In the genomic region with DNA sequence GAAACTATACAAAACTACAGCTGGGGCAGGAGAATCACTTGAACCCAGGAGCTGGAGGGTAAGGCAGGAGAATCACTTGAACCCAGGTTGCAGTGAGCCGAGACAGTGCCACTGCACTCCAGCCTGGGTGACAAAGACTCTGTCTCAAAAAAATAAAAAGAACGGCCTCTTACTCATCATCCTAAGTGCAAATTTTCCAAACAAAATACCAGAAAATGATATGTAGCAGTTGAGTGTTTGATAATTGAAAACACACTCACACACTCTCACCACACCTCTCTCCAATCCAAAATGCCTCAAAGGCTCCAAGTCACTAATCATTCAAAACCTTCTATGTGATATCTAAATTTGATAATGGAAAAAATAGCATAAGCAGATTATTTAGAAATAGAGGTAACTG, we compare ENCODE assay signal across 18 cellular contexts.
"Had no signal": no experiment of that assay in that cellular context is flagged by ENCODE, and none has a peak within 500 bp of the region (broad histone marks: within the 10 kb centered on the region; RNA-seq: fewer than 3 reads in every experiment).

No MANE protein-coding gene starts in this region.

- H3K27ac Mint-ChIP-seq: activated CD4-positive, alpha-beta T cell treated with anti-CD3 and anti-CD28 coated beads, Interleukin-2, amount 10 ng/mL, durations not matched to agents 7 days and 5 days had no signal

- H3K27me3 ChIP-seq: adrenal gland, breast epithelium, tibial artery had no signal

- H3K36me3 ChIP-seq: breast epithelium had no signal

- H3K4me3 ChIP-seq: adrenal gland, breast epithelium, lower lobe of right lung, tibial artery had no signal

- ATAC-seq: activated T-helper 17 cell treated with anti-CD3 and anti-CD28 coated beads, Interleukin-2, amount 50 U/mL, for 72 hours had no signal

- H3K9me3 Mint-ChIP-seq: activated CD4-positive, alpha-beta T cell treated with anti-CD3 and anti-CD28 coated beads, Interleukin-2, amount 10 ng/mL, durations not matched to agents 7 days and 5 days; activated T-helper 17 cell treated with anti-CD3 and anti-CD28 coated beads, Interleukin-2, amount 50 U/mL, for 72 hours; mesothelial cell of epicardium had no signal

- H3K27me3 Mint-ChIP-seq: activated CD4-positive, alpha-beta T cell treated with anti-CD3 and anti-CD28 coated beads, Interleukin-2, amount 10 ng/mL, durations not matched to agents 7 days and 5 days; activated T-helper 17 cell treated with anti-CD3 and anti-CD28 coated beads, Interleukin-2, amount 50 U/mL, for 72 hours had no signal

- FAIRE-seq: astrocyte, frontal cortex had no signal

- DNase-seq: activated CD4-positive, alpha-beta T cell treated with anti-CD3 and anti-CD28 coated beads, Interleukin-2, amount 10 ng/mL, durations not matched to agents 7 days and 5 days; activated CD4-positive, CD25-positive, alpha-beta regulatory T cell; activated naive CD4-positive, alpha-beta T cell treated with Interleukin-2 at 50 U/mL for 16 hours; adrenal gland; hypothalamus; islet precursor cell; left colon; lower lobe of right lung; retina; SK-N-SH; stimulated activated naive CD4-positive, alpha-beta T cell; substantia nigra; tibial artery had no signal

- H3K4me1 ChIP-seq: breast epithelium, tibial artery had no signal

- H3K27ac ChIP-seq: adrenal gland, breast epithelium, lower lobe of right lung, tibial artery had no signal

- H3K4me3 Mint-ChIP-seq: activated CD4-positive, alpha-beta T cell treated with anti-CD3 and anti-CD28 coated beads, Interleukin-2, amount 10 ng/mL, durations not matched to agents 7 days and 5 days; activated T-helper 17 cell treated with anti-CD3 and anti-CD28 coated beads, Interleukin-2, amount 50 U/mL, for 72 hours; mesothelial cell of epicardium had no signal

- H3K9me3 ChIP-seq: adrenal gland, breast epithelium, lower lobe of right lung, SK-N-SH, tibial artery had no signal
